In genomic region chr6:152673233-152673632, GRCh38 we compare ENCODE assay signal across 23 cellular contexts. TPM values are rescaled to one million over a fixed set of nuclear protein-coding genes. Genes with fewer than 3 reads are reported as not detected.
"Had no signal": no experiment of that assay in that cellular context is flagged by ENCODE, and none has a peak within 500 bp of the region (broad histone marks: within the 10 kb centered on the region; RNA-seq: fewer than 3 reads in every experiment).

No MANE protein-coding gene starts in this region.

- H3K9me3 ChIP-seq: mucosa of descending colon, prostate gland, right atrium auricular region, thoracic aorta, upper lobe of left lung had no signal

- H3K27me3 ChIP-seq: right atrium auricular region, upper lobe of left lung had no signal

- H3K4me3 Mint-ChIP-seq: activated naive CD4-positive, alpha-beta T cell treated with anti-CD3 and anti-CD28 coated beads for 36 hours; activated T-cell treated with anti-CD3 and anti-CD28 coated beads, Interleukin-2, amount 50 U/mL, for 4 hours; brain; central memory CD8-positive, alpha-beta T cell; naive B cell; neural crest cell; T-helper 17 cell had no signal

- H3K27me3 Mint-ChIP-seq: brain had no signal

- H3K4me3 ChIP-seq: coronary artery, mucosa of descending colon, prostate gland, right atrium auricular region, skin epidermis, thoracic aorta, upper lobe of left lung had no signal

- H3K27ac ChIP-seq: coronary artery, prostate gland, right atrium auricular region, skin epidermis, thoracic aorta, upper lobe of left lung, VCaP had no signal

- H3K27ac Mint-ChIP-seq: activated naive CD4-positive, alpha-beta T cell treated with anti-CD3 and anti-CD28 coated beads for 36 hours; brain; naive B cell; T-helper 17 cell had no signal

- H3K9me3 Mint-ChIP-seq: activated naive CD4-positive, alpha-beta T cell treated with anti-CD3 and anti-CD28 coated beads for 36 hours; central memory CD8-positive, alpha-beta T cell; naive B cell had no signal

- H3K4me1 Mint-ChIP-seq: brain; central memory CD8-positive, alpha-beta T cell; naive B cell; neural crest cell; T-helper 17 cell had no signal

- ATAC-seq: activated T-cell treated with anti-CD3 and anti-CD28 coated beads, Interleukin-2, amount 50 U/mL, for 4 hours; left lobe of liver; mucosa of descending colon; T-helper 17 cell had no signal

- H3K36me3 ChIP-seq: prostate gland, right atrium auricular region, thoracic aorta, upper lobe of left lung had no signal

- H3K4me1 ChIP-seq: prostate gland, right atrium auricular region, upper lobe of left lung had no signal

- DNase-seq: activated CD4-positive, alpha-beta T cell treated with anti-CD3 and anti-CD28 coated beads, Interleukin-2, amount 50 U/mL, for 1 hour; activated CD4-positive, CD25-positive, alpha-beta regulatory T cell treated with anti-CD3 and anti-CD28 coated beads, Interleukin-2, amount 50 U/mL, for 72 hours; activated CD8-positive, alpha-beta memory T cell treated with anti-CD3 and anti-CD28 coated beads, Interleukin-2, amount 50 U/mL, for 4 hours; activated naive CD4-positive, alpha-beta T cell treated with anti-CD3 and anti-CD28 coated beads for 36 hours; activated T-cell treated with anti-CD3 and anti-CD28 coated beads, Interleukin-2, amount 50 U/mL, for 4 hours; anterior cingulate cortex; hypothalamus; mucosa of descending colon; naive B cell; stimulated activated CD4-positive, alpha-beta T cell treated with anti-CD3 and anti-CD28 coated beads, Interleukin-15, amount 100 ng/mL, for 24 hours; stimulated activated CD4-positive, alpha-beta T cell treated with anti-CD3 and anti-CD28 coated beads, Interleukin-2, amount 100 ng/mL, for 48 hours; T-helper 17 cell had no signal

- H3K36me3 Mint-ChIP-seq: brain, naive B cell had no signal

RNA-seq across cellular contexts. Expression of gene MYCT1, which starts 24.5 kb away (rescaled TPM):
- total RNA-seq: activated naive CD4-positive, alpha-beta T cell treated with anti-CD3 and anti-CD28 coated beads for 36 hours; activated T-cell treated with anti-CD3 and anti-CD28 coated beads, Interleukin-2, amount 50 U/mL, for 4 hours; neural crest cell had no signal
